1 cellular context compared by ENCODE assay signal in genomic region chr15:88604972-88605506, GRCh38.
TF ChIP-seq lines count a peak whose summit lies in the region.

No MANE protein-coding gene starts in this region.

TF ChIP-seq in IMR-90, 13 proteins besides CTCF, POLR2A, EP300 and RAD21 (continued from another document):
- TF ChIP-seq CHD1 (IDR thresholded peaks at IDR 0.05; ENCODE audit: low read depth, low read length) (no peak), MXI1 (IDR thresholded peaks at IDR 0.05; ENCODE audit: borderline replicate concordance, low read depth, low read length) (no peak), FOS (IDR thresholded peaks at IDR 0.05; ENCODE audit: low read depth, low read length) (no peak), CEBPB (IDR thresholded peaks at IDR 0.05; ENCODE audit: low read depth, low read length) (no peak), USF2 (IDR thresholded peaks at IDR 0.05; ENCODE audit: low read depth, low read length) (no peak), MAZ (IDR thresholded peaks at IDR 0.05; ENCODE audit: borderline replicate concordance, low read depth, low read length) (no peak), RFX5 (IDR thresholded peaks at IDR 0.05; ENCODE audit: low read depth, low read length) (no peak)
- TF ChIP-seq, protein P1, sequence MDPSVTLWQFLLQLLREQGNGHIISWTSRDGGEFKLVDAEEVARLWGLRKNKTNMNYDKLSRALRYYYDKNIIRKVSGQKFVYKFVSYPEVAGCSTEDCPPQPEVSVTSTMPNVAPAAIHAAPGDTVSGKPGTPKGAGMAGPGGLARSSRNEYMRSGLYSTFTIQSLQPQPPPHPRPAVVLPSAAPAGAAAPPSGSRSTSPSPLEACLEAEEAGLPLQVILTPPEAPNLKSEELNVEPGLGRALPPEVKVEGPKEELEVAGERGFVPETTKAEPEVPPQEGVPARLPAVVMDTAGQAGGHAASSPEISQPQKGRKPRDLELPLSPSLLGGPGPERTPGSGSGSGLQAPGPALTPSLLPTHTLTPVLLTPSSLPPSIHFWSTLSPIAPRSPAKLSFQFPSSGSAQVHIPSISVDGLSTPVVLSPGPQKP (IDR thresholded peaks at IDR 0.05; ENCODE audit: borderline replicate concordance, low read depth, low read length) = no peak
